In genomic region chr2:74459377-74460118, GRCh38 we compare ENCODE assay signal across 9 cellular contexts. TPM values are rescaled to one million over a fixed set of nuclear protein-coding genes. Genes with fewer than 3 reads are reported as not detected.
DNase-seq lines count a peak whose midpoint lies in the region; ATAC-seq, FAIRE-seq and TF ChIP-seq lines count a peak whose summit lies in the region.
"Had no signal": no experiment of that assay in that cellular context is flagged by ENCODE, and none has a peak within 500 bp of the region (broad histone marks: within the 10 kb centered on the region; RNA-seq: fewer than 3 reads in every experiment).

No MANE protein-coding gene starts in this region.

- H3K4me3 ChIP-seq in CD4-positive, alpha-beta memory T cell (ENCODE audit: low read length in 2 of 2) = no peak overlapping the region
- peak overlapping the region; percentile 63 for H3K4me3 ChIP-seq in Jurkat, Clone E6-1 (ENCODE audit: low read length)
- H3K4me3 ChIP-seq in cardiac fibroblast (replicated peaks in 1 of 2; ENCODE audit: low read depth in 2 of 2, low read length in 2 of 2) = peak overlapping the region; percentile 5 to 86

- H3K27ac Mint-ChIP-seq in CD4-positive, alpha-beta memory T cell = peak overlapping the region; percentile 81 to 100 (median 99)
- peak overlapping the region; percentile 72 for H3K27ac Mint-ChIP-seq in nephron progenitor cell

- peaks cover 19% of the 10 kb centered on the region for H3K36me3 ChIP-seq in CD4-positive, alpha-beta memory T cell (ENCODE audit: insufficient read depth, low read length)

- peak overlapping the region; percentile 93 to 99 (median 98) for H3K4me3 Mint-ChIP-seq in CD4-positive, alpha-beta memory T cell
- H3K4me3 Mint-ChIP-seq in nephron progenitor cell = peak overlapping the region; percentile 95

- intact Hi-C loops in CD4-positive, alpha-beta memory T cell (cut with micrococcal nuclease) = loop anchor here (10.0 kb wide), 1 partner anchor 535 kb away; the partner anchor contains the start of gene DGUOK

- peaks cover 40 to 73% (median 58%) of the 10 kb centered on the region in 4 donors for H3K4me1 Mint-ChIP-seq in CD4-positive, alpha-beta memory T cell
- H3K4me1 Mint-ChIP-seq in nephron progenitor cell = peaks cover 63% of the 10 kb centered on the region

- H3K9me3 Mint-ChIP-seq in CD4-positive, alpha-beta memory T cell = peaks cover 0 to 2% (median 0%) of the 10 kb centered on the region in 8 donors
- H3K9me3 Mint-ChIP-seq in nephron progenitor cell = no peaks in the 10 kb centered on the region

- CTCF ChIA-PET in CD4-positive, alpha-beta memory T cell (lab: Charles Lee; ENCODE audit: partially characterized antibody) = interaction anchor here (1.0 to 3.4 kb wide), 6 partner anchors 8 to 68 kb away, joined by 3 to 14 read pairs (median 9); partner anchors contain the start of genes CCDC142, MRPL53 and TTC31

- H3K27me3 Mint-ChIP-seq in CD4-positive, alpha-beta memory T cell = no peaks in the 10 kb centered on the region
- no peaks in the 10 kb centered on the region for H3K27me3 Mint-ChIP-seq in nephron progenitor cell (ENCODE audit: low read depth, poor library complexity)

- H3K27ac ChIP-seq in CD4-positive, alpha-beta memory T cell (ENCODE audit: low read depth, low read length) = no peak overlapping the region

- DNase-seq in CD4-positive, alpha-beta memory T cell = no peak
- DNase-seq in Jurkat, Clone E6-1 (ENCODE audit: low read depth, low spot score) = no peak
- DNase-seq in cardiac fibroblast (ENCODE audit: low read depth in 2 of 2) (peak in 1 of 2 donors; percentile 13), nephron progenitor cell (no peak), urothelium cell line (ENCODE audit: low spot score) (no peak), RCC 7860 (ENCODE audit: low spot score) (no peak)
- DNase-seq: stimulated activated CD4-positive, alpha-beta T cell treated with anti-CD3 and anti-CD28 coated beads, Interleukin-2, amount 100 ng/mL, for 24 hours had no signal

- H3K36me3 Mint-ChIP-seq in CD4-positive, alpha-beta memory T cell = peaks cover 9 to 27% of the 10 kb centered on the region in 2 donors
- H3K36me3 Mint-ChIP-seq in nephron progenitor cell (ENCODE audit: low read depth) = peaks cover 16% of the 10 kb centered on the region

- POLR2A ChIA-PET in CD4-positive, alpha-beta memory T cell (lab: Charles Lee; ENCODE audit: partially characterized antibody) = interaction anchor here (1.6 to 9.5 kb wide), 11 partner anchors 9 to 281 kb away, joined by 4 to 516 read pairs (median 14); partner anchors contain the start of genes AUP1, C2orf81, CCDC142 and HTRA2

- TF ChIP-seq CTCF in cardiac fibroblast (IDR thresholded peaks at IDR 0.05; ENCODE audit: low read depth, low read length) (no peak), nephron progenitor cell (IDR thresholded peaks at IDR 0.05) (no peak)

- FAIRE-seq in urothelium cell line (lab: Jason Lieb, UNC) (no peak), RCC 7860 (lab: Jason Lieb, UNC) (no peak)

- no peak for ATAC-seq in HG03439 (IDR thresholded peaks at IDR 0.05; ENCODE audit: unreplicated experiment)
- no peak for ATAC-seq in HG03571 (IDR thresholded peaks at IDR 0.05; ENCODE audit: unreplicated experiment)

- peaks cover 48% of the 10 kb centered on the region for H3K4me1 ChIP-seq in CD4-positive, alpha-beta memory T cell (ENCODE audit: insufficient read depth, low read length)

- H3K27me3 ChIP-seq in CD4-positive, alpha-beta memory T cell (ENCODE audit: insufficient read depth, low read length) = no peaks in the 10 kb centered on the region

- no peaks in the 10 kb centered on the region for H3K9me3 ChIP-seq in CD4-positive, alpha-beta memory T cell (ENCODE audit: control insufficient read depth in 1 of 2, low read length in 2 of 2)

RNA-seq across cellular contexts. Expression of gene WBP1, which starts 1.3 kb away (rescaled TPM):
- total RNA-seq in CD4-positive, alpha-beta memory T cell = 100 to 1,000 TPM; 108 to 109 TPM
- 10 to 100 TPM; 38.1 to 41.2 TPM for polyA plus RNA-seq in CD4-positive, alpha-beta memory T cell
- polyA plus RNA-seq in Jurkat, Clone E6-1 (2012; ENCODE audit: insufficient read depth, insufficient read length) = 88.4 TPM

RNA-seq across cellular contexts. Expression of gene INO80B, which starts 4.7 kb away (rescaled TPM):
- total RNA-seq in CD4-positive, alpha-beta memory T cell = 10 to 100 TPM; 76.4 to 82.8 TPM
- polyA plus RNA-seq in CD4-positive, alpha-beta memory T cell = 1 to 10 TPM; 4.6 to 7.7 TPM
- polyA plus RNA-seq in Jurkat, Clone E6-1 (2012; ENCODE audit: insufficient read depth, insufficient read length) = 33.5 TPM

RNA-seq across cellular contexts. Expression of gene MOGS, which starts 5.6 kb away (rescaled TPM):
- 10 to 100 TPM; 92.3 to 94.1 TPM for total RNA-seq in CD4-positive, alpha-beta memory T cell
- 10 to 100 TPM; 34.0 to 38.5 TPM for polyA plus RNA-seq in CD4-positive, alpha-beta memory T cell
- 51.8 TPM for polyA plus RNA-seq in Jurkat, Clone E6-1 (2012; ENCODE audit: insufficient read depth, insufficient read length)

RNA-seq across cellular contexts. Expression of gene MRPL53, which starts 12.9 kb away (rescaled TPM):
- total RNA-seq in CD4-positive, alpha-beta memory T cell = 10 to 100 TPM; 72.8 to 82.3 TPM
- polyA plus RNA-seq in CD4-positive, alpha-beta memory T cell = 100 to 1,000 TPM in 1 of 2 donors, 10 to 100 TPM in 1; 96.5 to 120 TPM
- 148 TPM for polyA plus RNA-seq in Jurkat, Clone E6-1 (2012; ENCODE audit: insufficient read depth, insufficient read length)

RNA-seq across cellular contexts. Expression of gene RTKN, which starts 17.8 kb away (rescaled TPM):
- total RNA-seq in CD4-positive, alpha-beta memory T cell = not detected
- under 1 TPM in 1 of 2 donors, not detected in 1; 0.14 TPM for polyA plus RNA-seq in CD4-positive, alpha-beta memory T cell
- polyA plus RNA-seq in Jurkat, Clone E6-1 (2012; ENCODE audit: insufficient read depth, insufficient read length) = 2.0 TPM

Comparison
In these comparisons a context has a peak if more than half of its experiments do, and no peak if none do; other contexts are left out.
1. H3K4me3 ChIP-seq: peak in Jurkat, Clone E6-1 (single experiment) and cardiac fibroblast (2 of 2); none in CD4-positive, alpha-beta memory T cell (0 of 2).